In the genomic region with DNA sequence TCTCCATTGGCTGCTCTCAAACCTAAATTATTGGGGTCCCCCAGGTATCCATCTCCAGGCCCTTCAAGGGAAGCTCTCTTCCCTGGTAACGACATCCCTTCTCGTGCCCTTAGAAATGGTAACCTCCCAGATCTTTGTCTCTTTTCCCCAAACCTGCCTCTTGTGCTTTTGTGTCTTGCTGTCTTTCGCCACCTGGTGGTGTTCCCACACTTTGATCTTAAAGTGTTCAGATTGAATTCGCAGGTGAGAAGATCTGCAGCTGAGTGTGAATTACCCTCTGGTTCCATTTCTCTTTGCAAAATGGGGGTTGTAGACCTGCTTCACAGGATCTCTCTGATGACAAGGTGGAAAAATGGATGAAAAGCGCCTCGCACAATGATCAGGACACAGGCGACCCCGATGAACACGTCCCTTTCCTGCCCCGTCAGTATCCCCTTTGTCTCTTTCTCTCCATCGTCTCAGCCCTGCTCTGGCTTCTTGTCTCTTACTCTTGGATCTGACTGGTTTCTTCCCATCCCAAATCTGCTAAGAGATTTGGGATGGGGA, we compare ENCODE assay signal across 7 cellular contexts. TPM values are rescaled to one million over a fixed set of nuclear protein-coding genes. Genes with fewer than 3 reads are reported as not detected.
DNase-seq lines count a peak whose midpoint lies in the region; ATAC-seq, FAIRE-seq and TF ChIP-seq lines count a peak whose summit lies in the region.

No MANE protein-coding gene starts in this region.

- ATAC-seq in GM12878 (peak; percentile 78), GM21717 (IDR thresholded peaks at IDR 0.05; ENCODE audit: unreplicated experiment) (no peak)
- ATAC-seq in stimulated activated naive CD8-positive, alpha-beta T cell treated with anti-CD3 and anti-CD28 coated beads, Interleukin-15, Interleukin-2, amounts not matched to agents 100 U/mL and 50 U/mL, for 24 hours = no peak

- H3K79me2 ChIP-seq in KMS-11 (ENCODE audit: insufficient read depth, low read depth) (no peaks in the 10 kb centered on the region), GM12878 (ENCODE audit: control insufficient read depth, insufficient read depth, low read length) (no peaks in the 10 kb centered on the region)

- SMC1A ChIA-PET in GM12878 (lab: Charles Lee; ENCODE audit: uncharacterized antibody, unreplicated experiment) = interaction anchor here (0.7 to 3.1 kb wide), 10 partner anchors 16 to 124 kb away, joined by 3 to 15 read pairs (median 4); a partner anchor contains a TSS

- WGBS in GM12878 (ENCODE audit: insufficient coverage, insufficient replicate concordance, low lambda C conversion rate, missing lambda C conversion rate) = 89% methylated on average over 11 of the region's 11 CpGs

- H2AFZ ChIP-seq in KMS-11 (ENCODE audit: low read depth) = no peak overlapping the region
- H2AFZ ChIP-seq in GM12878 (ENCODE audit: control insufficient read depth, low read depth, low read length) = no peak overlapping the region

- H3K4me1 ChIP-seq in ES-I3 (ENCODE audit: insufficient read depth, low read length) (peaks cover 20% of the 10 kb centered on the region), KMS-11 (ENCODE audit: low read depth, poor library complexity, severe bottlenecking) (no peaks in the 10 kb centered on the region), GM12878 (ENCODE audit: control insufficient read depth, insufficient read depth, low read length) (no peaks in the 10 kb centered on the region)

- H3K27me3 ChIP-seq in KMS-11 (ENCODE audit: insufficient read depth, low read depth) (no peaks in the 10 kb centered on the region), GM12878 (replicated peaks in 1 of 2; ENCODE audit: control insufficient read depth in 2 of 2, insufficient read depth in 2 of 2, low read length in 1 of 2) (no peaks in the 10 kb centered on the region)

- BruUV-seq in GM12878 (replicated peaks; lab: Mats Ljungman, UMichigan) = no TSS peak

- H3K9ac ChIP-seq in ES-I3 (ENCODE audit: low read depth, low read length) (0 out of 2 replicates have a peak overlapping the region, but pooled peaks have one; percentile 10), KMS-11 (no peak overlapping the region), GM12878 (ENCODE audit: control insufficient read depth, insufficient read depth, low read length) (no peak overlapping the region)

- H4K20me1 ChIP-seq in KMS-11 (ENCODE audit: insufficient read depth) = no peaks in the 10 kb centered on the region
- no peaks in the 10 kb centered on the region for H4K20me1 ChIP-seq in GM12878 (ENCODE audit: control insufficient read depth, insufficient read depth)

- RAD21 ChIA-PET in GM12878 (lab: Charles Lee; ENCODE audit: unreplicated experiment) = interaction anchor here (0.7 to 2.7 kb wide), 5 partner anchors 49 to 112 kb away, joined by 3 to 8 read pairs (median 3); a partner anchor contains a TSS

- TF ChIP-seq EP300 in GM12878 (IDR thresholded peaks at IDR 0.05; ENCODE audit: borderline replicate concordance in 1 of 2, control insufficient read depth in 1 of 2, low read depth in 2 of 2, low read length in 2 of 2) = no peak

- H3K9me3 ChIP-seq in ES-I3 (ENCODE audit: control insufficient read depth, insufficient read depth, low read length) (no peaks in the 10 kb centered on the region), GM12878 (replicated peaks; ENCODE audit: control insufficient read depth, insufficient read depth, low read length) (no peaks in the 10 kb centered on the region)

- TF ChIP-seq CTCF in KMS-11 (conservative IDR thresholded peaks at IDR 0.05; ENCODE audit: low read depth, low read length) = peak; percentile 68
- peak; percentile 56 to 64 (median 62) for TF ChIP-seq CTCF in GM12878 (IDR thresholded peaks at IDR 0.05 in 2 of 3, conservative IDR thresholded peaks at IDR 0.05 in 1 of 3; ENCODE audit: control insufficient read depth in 2 of 3, extremely low read depth in 1 of 3, insufficient read depth in 1 of 3, low read depth in 3 of 3, low read length in 3 of 3)

- no peaks in the 10 kb centered on the region for H3K36me3 ChIP-seq in ES-I3 (ENCODE audit: insufficient read depth, low read length)
- no peaks in the 10 kb centered on the region for H3K36me3 ChIP-seq in KMS-11 (ENCODE audit: insufficient read depth)
- no peaks in the 10 kb centered on the region for H3K36me3 ChIP-seq in GM12878 (ENCODE audit: control insufficient read depth in 2 of 2, insufficient read depth in 2 of 2, low read length in 1 of 2)

- DNase-seq in SHP77 (lab: John Stamatoyannopoulos, UW) (peak; percentile 74), GM12878 (ENCODE audit: low read depth, low spot score) (no peak), kidney tubule cell (ENCODE audit: low spot score) (peak; percentile 78)
- DNase-seq in stimulated activated naive CD8-positive, alpha-beta T cell treated with anti-CD3 and anti-CD28 coated beads, Interleukin-15, Interleukin-2, amounts not matched to agents 100 U/mL and 50 U/mL, for 24 hours = peak; percentile 32

- TF ChIP-seq RAD21 in GM12878 (IDR thresholded peaks at IDR 0.05; ENCODE audit: insufficient read depth, low read depth, low read length) = peak; percentile 87

- in situ Hi-C loops in GM12878 (cut with MboI) = no loop called here

- H3K4me2 ChIP-seq in KMS-11 (no peak overlapping the region), GM12878 (ENCODE audit: control insufficient read depth, insufficient read depth) (no peak overlapping the region)

- no peak overlapping the region for H3K4me3 ChIP-seq in KMS-11 (IDR thresholded peaks at IDR 0.05; ENCODE audit: insufficient read depth, low read depth, low read length)
- no peak overlapping the region for H3K4me3 ChIP-seq in GM12878

- CTCF ChIA-PET in GM12878 (lab: Yijun Ruan, JAX) = interaction anchor here (0.7 to 5.6 kb wide), 14 partner anchors 9 to 588 kb away, joined by 3 to 45 read pairs (median 7); a partner anchor contains a TSS

- no peak overlapping the region for H3K27ac ChIP-seq in KMS-11
- H3K27ac ChIP-seq in GM12878 (ENCODE audit: control insufficient read depth, insufficient read depth) = no peak overlapping the region

- intact Hi-C loops in GM12878 (cut with micrococcal nuclease; ENCODE audit: unreplicated experiment) = loop anchor here (1.0 to 2.0 kb wide), 2 partner anchors 53 to 68 kb away; a partner anchor contains a TSS

- no peak for TF ChIP-seq POLR2A in GM12878 (IDR thresholded peaks at IDR 0.05; ENCODE audit: low read depth, low read length)

- FAIRE-seq in GM12878 (lab: Jason Lieb, UNC) = peak; percentile 85

- POLR2A ChIA-PET in GM12878 (lab: Charles Lee) = no interaction called here

TF ChIP-seq in GM12878, 131 proteins besides CTCF, POLR2A, EP300 and RAD21 (continues in another document):
- TF ChIP-seq GATAD2B (conservative IDR thresholded peaks at IDR 0.05; ENCODE audit: low read depth) (no peak), BHLHE40 (IDR thresholded peaks at IDR 0.05; ENCODE audit: borderline replicate concordance in 1 of 2, low read depth in 2 of 2, low read length in 1 of 2) (no peak), SREBF1 (IDR thresholded peaks at IDR 0.05; ENCODE audit: low read length) (no peak), CHD2 (IDR thresholded peaks at IDR 0.05; ENCODE audit: borderline replicate concordance, low read depth, low read length) (no peak), YY1 (IDR thresholded peaks at IDR 0.05; ENCODE audit: low read depth, low read length) (0 out of 2 replicates have a peak, but pooled peaks have one; percentile 22), FOS (IDR thresholded peaks at IDR 0.05; ENCODE audit: borderline replicate concordance, extremely low read depth, insufficient read length) (no peak), ZNF217 (IDR thresholded peaks at IDR 0.05) (no peak)
- TF ChIP-seq, protein P1, sequence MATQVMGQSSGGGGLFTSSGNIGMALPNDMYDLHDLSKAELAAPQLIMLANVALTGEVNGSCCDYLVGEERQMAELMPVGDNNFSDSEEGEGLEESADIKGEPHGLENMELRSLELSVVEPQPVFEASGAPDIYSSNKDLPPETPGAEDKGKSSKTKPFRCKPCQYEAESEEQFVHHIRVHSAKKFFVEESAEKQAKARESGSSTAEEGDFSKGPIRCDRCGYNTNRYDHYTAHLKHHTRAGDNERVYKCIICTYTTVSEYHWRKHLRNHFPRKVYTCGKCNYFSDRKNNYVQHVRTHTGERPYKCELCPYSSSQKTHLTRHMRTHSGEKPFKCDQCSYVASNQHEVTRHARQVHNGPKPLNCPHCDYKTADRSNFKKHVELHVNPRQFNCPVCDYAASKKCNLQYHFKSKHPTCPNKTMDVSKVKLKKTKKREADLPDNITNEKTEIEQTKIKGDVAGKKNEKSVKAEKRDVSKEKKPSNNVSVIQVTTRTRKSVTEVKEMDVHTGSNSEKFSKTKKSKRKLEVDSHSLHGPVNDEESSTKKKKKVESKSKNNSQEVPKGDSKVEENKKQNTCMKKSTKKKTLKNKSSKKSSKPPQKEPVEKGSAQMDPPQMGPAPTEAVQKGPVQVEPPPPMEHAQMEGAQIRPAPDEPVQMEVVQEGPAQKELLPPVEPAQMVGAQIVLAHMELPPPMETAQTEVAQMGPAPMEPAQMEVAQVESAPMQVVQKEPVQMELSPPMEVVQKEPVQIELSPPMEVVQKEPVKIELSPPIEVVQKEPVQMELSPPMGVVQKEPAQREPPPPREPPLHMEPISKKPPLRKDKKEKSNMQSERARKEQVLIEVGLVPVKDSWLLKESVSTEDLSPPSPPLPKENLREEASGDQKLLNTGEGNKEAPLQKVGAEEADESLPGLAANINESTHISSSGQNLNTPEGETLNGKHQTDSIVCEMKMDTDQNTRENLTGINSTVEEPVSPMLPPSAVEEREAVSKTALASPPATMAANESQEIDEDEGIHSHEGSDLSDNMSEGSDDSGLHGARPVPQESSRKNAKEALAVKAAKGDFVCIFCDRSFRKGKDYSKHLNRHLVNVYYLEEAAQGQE (IDR thresholded peaks at IDR 0.05; ENCODE audit: low read depth, low read length) = no peak

RNA-seq across cellular contexts. Expression of a gene that starts 53.1 kb away (rescaled TPM):
- 32.4 and 33.1 TPM in 2 replicates for total RNA-seq in GM12878 (2013; cell fraction: nucleolus; rRNA removed)
- total RNA-seq in GM12878 (2014; rRNA removed) = 3.5 and 4.0 TPM in 2 replicates
- total RNA-seq in GM12878 (2014; rRNA removed; fragmentation: Illumina TruSeq; extraction: Trizol) = 3.8 and 4.3 TPM in 2 replicates
- 11.0 and 12.2 TPM in 2 replicates for total RNA-seq in GM12878 (2021)
- 1.2 TPM for polyA plus RNA-seq in GM12878 (2011; ENCODE audit: low read depth)
- polyA plus RNA-seq in GM12878 (2011; rRNA removed) = 1.2 and 1.6 TPM in 2 replicates
- polyA plus RNA-seq in GM12878 (2011; cell fraction: cytosol; rRNA removed) = 1.3 and 1.7 TPM in 2 replicates
- 2.2 and 2.5 TPM in 2 replicates for polyA plus RNA-seq in GM12878 (2011; cell fraction: nucleus; rRNA removed)
- 1.2 and 1.5 TPM in 2 replicates for polyA plus RNA-seq in GM12878 (2012)
- polyA plus RNA-seq in GM12878 (2014; fragmentation: Illumina TruSeq; extraction: Trizol) = 6.0 and 6.6 TPM in 2 replicates
- 1 to 10 TPM; 1.2 to 1.3 TPM for polyA plus RNA-seq in GM12878 (2014; fragmentation: Nextera tagmentation; extraction: Ambion mirVana)
- polyA plus RNA-seq in GM12878 (2014; rRNA removed) = 4.7 and 4.8 TPM in 2 replicates
- polyA plus RNA-seq in GM12878 (2016; fragmentation: Nextera tagmentation; extraction: Ambion mirVana) = 1 to 10 TPM; 5.6 to 6.3 TPM
- polyA minus RNA-seq in GM12878 (2011; rRNA and poly(A)+ RNA removed) = 2.6 and 2.9 TPM in 2 replicates
- 0.80 and 1.5 TPM in 2 replicates for polyA minus RNA-seq in GM12878 (2011; cell fraction: cytosol; rRNA and poly(A)+ RNA removed)
- polyA minus RNA-seq in GM12878 (2011; cell fraction: nucleus; rRNA and poly(A)+ RNA removed) = 2.9 and 4.5 TPM in 2 replicates
